In the genomic region with DNA sequence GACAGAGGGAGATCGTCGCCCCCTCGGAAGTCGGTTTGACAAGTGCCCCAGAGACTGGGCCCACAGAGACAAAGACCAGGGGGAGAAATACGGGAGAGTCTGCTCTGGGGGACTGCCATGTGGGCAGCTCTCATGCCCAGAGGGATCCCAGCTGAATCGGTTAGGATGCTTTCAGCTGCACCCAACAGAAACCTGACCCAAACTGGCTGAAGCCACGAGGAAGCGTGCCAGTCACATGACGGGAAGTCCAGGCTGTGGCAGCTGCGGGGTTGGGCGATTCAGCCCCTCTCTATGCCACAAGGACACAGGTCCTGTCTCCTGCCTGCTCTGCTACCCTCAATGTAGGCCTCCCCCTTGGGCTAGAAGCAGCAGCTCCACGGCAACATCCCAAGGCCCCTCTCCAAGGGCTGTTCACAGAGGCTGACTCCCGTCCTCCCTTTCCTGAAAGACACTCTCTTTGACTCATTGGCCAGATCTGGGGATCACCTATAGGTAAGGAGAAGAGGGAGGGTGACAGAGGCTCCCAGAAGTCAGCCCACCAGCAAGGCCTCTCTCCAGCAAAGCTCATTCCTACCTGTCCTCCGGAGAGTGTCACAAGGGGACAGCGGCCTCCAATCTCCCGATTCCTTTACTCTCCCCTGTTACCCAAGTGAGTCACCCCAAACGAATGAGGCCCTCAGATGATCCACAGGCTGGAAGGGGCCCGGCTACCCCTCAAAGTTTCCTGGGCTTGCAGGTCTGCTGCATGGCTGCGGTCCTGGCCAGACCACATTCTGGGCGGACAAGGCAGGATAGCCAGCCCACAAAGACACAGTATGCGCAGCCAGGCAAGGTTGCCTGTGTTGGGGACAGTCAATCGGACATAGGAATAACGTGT, we compare ENCODE assay signal across 21 cellular contexts.
"Had no signal": no experiment of that assay in that cellular context is flagged by ENCODE, and none has a peak within 500 bp of the region (broad histone marks: within the 10 kb centered on the region; RNA-seq: fewer than 3 reads in every experiment).

No MANE protein-coding gene starts in this region.

- H3K27ac ChIP-seq: SK-N-MC had no signal

- H3K4me3 Mint-ChIP-seq: activated B cell treated with CpG ODN at 0.5 μM for 24 hours; activated CD4-positive, alpha-beta T cell treated with anti-CD3 and anti-CD28 coated beads, Interleukin-2, amount 10 ng/mL, durations not matched to agents 24 days and 14 days; activated CD8-positive, alpha-beta memory T cell treated with anti-CD3 and anti-CD28 coated beads, Interleukin-2, amount 10 ng/mL, durations not matched to agents 7 days and 5 days; activated naive CD4-positive, alpha-beta T cell treated with anti-CD3 and anti-CD28 coated beads, Interleukin-2, amount 50 U/mL, for 24 hours; activated T-cell treated with anti-CD3 and anti-CD28 coated beads, Interleukin-2, amount 50 U/mL, for 24 hours; activated T-helper 1 cell treated with anti-CD3 and anti-CD28 coated beads, Interleukin-12 subunit alpha, Interleukin-12 subunit beta, Interleukin-2, Interleukin-4 antibody, amounts not matched to agents 30 ng/mL and 10 ng/mL and 1 ng/mL, durations not matched to agents 14 hours and 24 hours and 36 hours had no signal

- DNase-seq: activated B cell treated with CpG ODN at 0.5 μM for 24 hours; activated CD4-positive, alpha-beta T cell treated with anti-CD3 and anti-CD28 coated beads for 1 hour; activated CD4-positive, alpha-beta T cell treated with anti-CD3 and anti-CD28 coated beads, Interleukin-2, amount 10 ng/mL, durations not matched to agents 24 days and 14 days; activated CD4-positive, alpha-beta T cell treated with anti-CD3 and anti-CD28 coated beads, Interleukin-2, amount 50 U/mL, for 48 hours; activated CD8-positive, alpha-beta memory T cell treated with anti-CD3 and anti-CD28 coated beads, Interleukin-2, amount 10 ng/mL, durations not matched to agents 7 days and 5 days; activated effector memory CD4-positive, alpha-beta T cell treated with Interleukin-2 at 50 U/mL for 16 hours; activated naive CD4-positive, alpha-beta T cell; activated T-cell treated with anti-CD3 and anti-CD28 coated beads, Interleukin-2, amount 50 U/mL, for 24 hours; Kasumi-1; KBM-7; NCI-H1105 treated with DMSO at 0.1 percent for 48 hours; NCI-H146; NCI-H2029; NCI-H2107; NCI-H2171 treated with DMSO at 0.1 percent for 48 hours; NCI-H226; NCI-H526 treated with DMSO at 0.1 percent for 48 hours; NCI-H82 had no signal

- H3K4me3 ChIP-seq: SK-N-MC had no signal

- H3K9me3 Mint-ChIP-seq: activated B cell treated with CpG ODN at 0.5 μM for 24 hours; activated CD4-positive, alpha-beta T cell treated with anti-CD3 and anti-CD28 coated beads, Interleukin-2, amount 10 ng/mL, durations not matched to agents 24 days and 14 days; activated naive CD4-positive, alpha-beta T cell treated with anti-CD3 and anti-CD28 coated beads, Interleukin-2, amount 50 U/mL, for 24 hours; activated T-cell treated with anti-CD3 and anti-CD28 coated beads, Interleukin-2, amount 50 U/mL, for 24 hours; activated T-helper 1 cell treated with anti-CD3 and anti-CD28 coated beads, Interleukin-12 subunit alpha, Interleukin-12 subunit beta, Interleukin-2, Interleukin-4 antibody, amounts not matched to agents 30 ng/mL and 10 ng/mL and 1 ng/mL, durations not matched to agents 14 hours and 24 hours and 36 hours had no signal

- H3K27ac Mint-ChIP-seq: activated B cell treated with CpG ODN at 0.5 μM for 24 hours; activated CD4-positive, alpha-beta T cell treated with anti-CD3 and anti-CD28 coated beads, Interleukin-2, amount 10 ng/mL, durations not matched to agents 24 days and 14 days; activated CD8-positive, alpha-beta memory T cell treated with anti-CD3 and anti-CD28 coated beads, Interleukin-2, amount 10 ng/mL, durations not matched to agents 7 days and 5 days; activated naive CD4-positive, alpha-beta T cell treated with anti-CD3 and anti-CD28 coated beads, Interleukin-2, amount 50 U/mL, for 24 hours; activated T-cell treated with anti-CD3 and anti-CD28 coated beads, Interleukin-2, amount 50 U/mL, for 24 hours; activated T-helper 1 cell treated with anti-CD3 and anti-CD28 coated beads, Interleukin-12 subunit alpha, Interleukin-12 subunit beta, Interleukin-2, Interleukin-4 antibody, amounts not matched to agents 30 ng/mL and 10 ng/mL and 1 ng/mL, durations not matched to agents 14 hours and 24 hours and 36 hours had no signal

- ATAC-seq: activated CD8-positive, alpha-beta memory T cell treated with anti-CD3 and anti-CD28 coated beads, Interleukin-2, amount 10 ng/mL, durations not matched to agents 7 days and 5 days had no signal

- H3K36me3 Mint-ChIP-seq: activated CD8-positive, alpha-beta memory T cell treated with anti-CD3 and anti-CD28 coated beads, Interleukin-2, amount 10 ng/mL, durations not matched to agents 7 days and 5 days; activated naive CD4-positive, alpha-beta T cell treated with anti-CD3 and anti-CD28 coated beads, Interleukin-2, amount 50 U/mL, for 24 hours had no signal

- H3K4me1 Mint-ChIP-seq: activated B cell treated with CpG ODN at 0.5 μM for 24 hours; activated CD4-positive, alpha-beta T cell treated with anti-CD3 and anti-CD28 coated beads, Interleukin-2, amount 10 ng/mL, durations not matched to agents 24 days and 14 days; activated CD8-positive, alpha-beta memory T cell treated with anti-CD3 and anti-CD28 coated beads, Interleukin-2, amount 10 ng/mL, durations not matched to agents 7 days and 5 days; activated naive CD4-positive, alpha-beta T cell treated with anti-CD3 and anti-CD28 coated beads, Interleukin-2, amount 50 U/mL, for 24 hours had no signal

- H3K27me3 Mint-ChIP-seq: activated CD4-positive, alpha-beta T cell treated with anti-CD3 and anti-CD28 coated beads, Interleukin-2, amount 10 ng/mL, durations not matched to agents 24 days and 14 days had no signal
